Comparison of ENCODE assay signal across 9 cellular contexts in genomic region chr17:76414334-76415295, GRCh38. TPM values are rescaled to one million over a fixed set of nuclear protein-coding genes. Genes with fewer than 3 reads are reported as not detected.
DNase-seq lines count a peak whose midpoint lies in the region; TF ChIP-seq lines count a peak whose summit lies in the region.
"Had no signal": no experiment of that assay in that cellular context is flagged by ENCODE, and none has a peak within 500 bp of the region (broad histone marks: within the 10 kb centered on the region; RNA-seq: fewer than 3 reads in every experiment).

No MANE protein-coding gene starts in this region.

- no peaks in the 10 kb centered on the region for H3K36me3 Mint-ChIP-seq in activated CD4-positive, alpha-beta memory T cell treated with anti-CD3 and anti-CD28 coated beads, Interleukin-2, amount 10 ng/mL, durations not matched to agents 7 days and 5 days (ENCODE audit: low read depth)

- intact Hi-C loops in adrenal gland (cut with DNase I) (loop anchor here in 1 of 2 donors (2.0 kb wide), 1 partner anchor 16 kb away; no protein-coding TSS in a partner anchor), breast epithelium (cut with DNase I; ENCODE audit: low total_unique reads) (no loop called here)

- H3K4me3 Mint-ChIP-seq in activated CD4-positive, alpha-beta memory T cell treated with anti-CD3 and anti-CD28 coated beads, Interleukin-2, amount 10 ng/mL, durations not matched to agents 7 days and 5 days = no peak overlapping the region

- no peak overlapping the region for H3K27ac Mint-ChIP-seq in activated CD4-positive, alpha-beta memory T cell treated with anti-CD3 and anti-CD28 coated beads, Interleukin-2, amount 10 ng/mL, durations not matched to agents 7 days and 5 days

- H3K4me1 ChIP-seq in adrenal gland (replicated peaks in 1 of 2) (peaks cover 0 to 15% of the 10 kb centered on the region in 2 donors), breast epithelium (peaks cover 0 to 4% of the 10 kb centered on the region in 2 donors)

- H3K9me3 Mint-ChIP-seq in activated CD4-positive, alpha-beta memory T cell treated with anti-CD3 and anti-CD28 coated beads, Interleukin-2, amount 10 ng/mL, durations not matched to agents 7 days and 5 days = no peaks in the 10 kb centered on the region

- TF ChIP-seq POLR2A in adrenal gland (IDR thresholded peaks at IDR 0.05) (no peak), breast epithelium (IDR thresholded peaks at IDR 0.05) (no peak)

- WGBS in adrenal gland, 4 donors = 58 to 64% (median 61%) methylated on average over 8 to 21 of the region's 21 CpGs

- H3K27me3 ChIP-seq in adrenal gland (no peaks in the 10 kb centered on the region), breast epithelium (no peaks in the 10 kb centered on the region)

- CTCF ChIA-PET in activated CD4-positive, alpha-beta memory T cell treated with anti-CD3 and anti-CD28 coated beads, Interleukin-2, amount 10 ng/mL, durations not matched to agents 7 days and 5 days (lab: Charles Lee) = interaction anchor here (0.5 to 10.2 kb wide), 6 partner anchors 9 to 116 kb away, joined by 3 to 51 read pairs (median 4); partner anchors contain the start of gene UBE2O

- DNase-seq in NCI-H510A treated with DMSO at 0.1 percent for 48 hours (lab: John Stamatoyannopoulos, UW) (peak; percentile 21), NCI-H510A (lab: John Stamatoyannopoulos, UW) (no peak), adrenal gland (peak; percentile 45 to 90 (median 67)), iris pigment epithelial cell (ENCODE audit: low read depth) (peak; percentile 57), ureter (ENCODE audit: low spot score) (peak; percentile 72), HT-29 (ENCODE audit: low spot score) (no peak), breast epithelium (ENCODE audit: low spot score in 2 of 2) (no peak)
- DNase-seq in activated CD4-positive, alpha-beta memory T cell treated with anti-CD3 and anti-CD28 coated beads, Interleukin-2, amount 10 ng/mL, durations not matched to agents 7 days and 5 days = no peak

- H3K4me1 Mint-ChIP-seq in activated CD4-positive, alpha-beta memory T cell treated with anti-CD3 and anti-CD28 coated beads, Interleukin-2, amount 10 ng/mL, durations not matched to agents 7 days and 5 days = no peaks in the 10 kb centered on the region

- H3K9me3 ChIP-seq in adrenal gland (replicated peaks in 1 of 3) = no peaks in the 10 kb centered on the region
- H3K9me3 ChIP-seq in breast epithelium = no peaks in the 10 kb centered on the region

- POLR2A ChIA-PET in activated CD4-positive, alpha-beta memory T cell treated with anti-CD3 and anti-CD28 coated beads, Interleukin-2, amount 10 ng/mL, durations not matched to agents 7 days and 5 days (lab: Charles Lee) = no interaction called here

- no peak for TF ChIP-seq CTCF in adrenal gland (IDR thresholded peaks at IDR 0.05)
- TF ChIP-seq CTCF in breast epithelium (IDR thresholded peaks at IDR 0.05) = no peak

- H3K36me3 ChIP-seq in adrenal gland (replicated peaks in 1 of 2) (no peaks in the 10 kb centered on the region), breast epithelium (no peaks in the 10 kb centered on the region)

- H3K27ac ChIP-seq in adrenal gland (peak overlapping the region in 1 of 5 donors; percentile 6), breast epithelium (no peak overlapping the region)

- no peaks in the 10 kb centered on the region for H3K27me3 Mint-ChIP-seq in activated CD4-positive, alpha-beta memory T cell treated with anti-CD3 and anti-CD28 coated beads, Interleukin-2, amount 10 ng/mL, durations not matched to agents 7 days and 5 days

- no peak overlapping the region for H3K4me3 ChIP-seq in adrenal gland
- H3K4me3 ChIP-seq in breast epithelium = no peak overlapping the region

RNA-seq across cellular contexts. Expression of gene SPHK1, which starts 30.2 kb away (rescaled TPM):
- total RNA-seq in adrenal gland (10 to 100 TPM in 2 of 8 donors, 1 to 10 TPM in 6; 1.8 to 15.3 (median 4.7) TPM), ureter (3.1 TPM), breast epithelium (10 to 100 TPM in 2 of 3 donors, 1 to 10 TPM in 1; 9.6 to 28.5 (median 23.0) TPM)
- 10 to 100 TPM in 2 of 3 donors, under 1 TPM in 1; 0.53 to 14.0 (median 10.3) TPM for polyA plus RNA-seq in adrenal gland
- 2.7 and 4.4 TPM in 2 replicates for total RNA-seq in HT-29 (2014; rRNA removed; shearing (Covaris generic))
- total RNA-seq in activated CD4-positive, alpha-beta memory T cell treated with anti-CD3 and anti-CD28 coated beads, Interleukin-2, amount 10 ng/mL, durations not matched to agents 7 days and 5 days = 1 to 10 TPM; 2.8 to 3.4 TPM

RNA-seq across cellular contexts. Expression of gene UBE2O, which starts 38.3 kb away (rescaled TPM):
- total RNA-seq in adrenal gland (10 to 100 TPM; 11.4 to 21.8 (median 17.9) TPM), ureter (30.3 TPM), breast epithelium (10 to 100 TPM; 17.4 to 22.5 (median 17.7) TPM)
- 10 to 100 TPM in 2 of 3 donors, 1 to 10 TPM in 1; 9.8 to 21.3 (median 12.4) TPM for polyA plus RNA-seq in adrenal gland
- 22.4 and 24.4 TPM in 2 replicates for total RNA-seq in HT-29 (2014; rRNA removed; shearing (Covaris generic))
- total RNA-seq in activated CD4-positive, alpha-beta memory T cell treated with anti-CD3 and anti-CD28 coated beads, Interleukin-2, amount 10 ng/mL, durations not matched to agents 7 days and 5 days = 10 to 100 TPM; 26.5 to 28.9 TPM

RNA-seq across cellular contexts. Expression of gene AANAT, which starts 52.8 kb away (rescaled TPM):
- total RNA-seq in adrenal gland (not detected), ureter (not detected), breast epithelium (not detected)
- under 1 TPM in 2 of 3 donors, not detected in 1; 0.30 to 0.40 TPM for polyA plus RNA-seq in adrenal gland
- not detected in 2 replicates for total RNA-seq in HT-29 (2014; rRNA removed; shearing (Covaris generic))
- total RNA-seq in activated CD4-positive, alpha-beta memory T cell treated with anti-CD3 and anti-CD28 coated beads, Interleukin-2, amount 10 ng/mL, durations not matched to agents 7 days and 5 days = not detected
- total RNA-seq: H4 had no signal

Comparison
In these comparisons a context has a peak if more than half of its experiments do, and no peak if none do; other contexts are left out.
1. DNase-seq: peak in NCI-H510A treated with DMSO at 0.1 percent for 48 hours (single experiment), adrenal gland (7 of 7), iris pigment epithelial cell (single experiment) and ureter (single experiment); none in NCI-H510A (single experiment), HT-29 (single experiment), activated CD4-positive, alpha-beta memory T cell treated with anti-CD3 and anti-CD28 coated beads, Interleukin-2, amount 10 ng/mL, durations not matched to agents 7 days and 5 days (single experiment) and breast epithelium (0 of 2).